In the genomic region with DNA sequence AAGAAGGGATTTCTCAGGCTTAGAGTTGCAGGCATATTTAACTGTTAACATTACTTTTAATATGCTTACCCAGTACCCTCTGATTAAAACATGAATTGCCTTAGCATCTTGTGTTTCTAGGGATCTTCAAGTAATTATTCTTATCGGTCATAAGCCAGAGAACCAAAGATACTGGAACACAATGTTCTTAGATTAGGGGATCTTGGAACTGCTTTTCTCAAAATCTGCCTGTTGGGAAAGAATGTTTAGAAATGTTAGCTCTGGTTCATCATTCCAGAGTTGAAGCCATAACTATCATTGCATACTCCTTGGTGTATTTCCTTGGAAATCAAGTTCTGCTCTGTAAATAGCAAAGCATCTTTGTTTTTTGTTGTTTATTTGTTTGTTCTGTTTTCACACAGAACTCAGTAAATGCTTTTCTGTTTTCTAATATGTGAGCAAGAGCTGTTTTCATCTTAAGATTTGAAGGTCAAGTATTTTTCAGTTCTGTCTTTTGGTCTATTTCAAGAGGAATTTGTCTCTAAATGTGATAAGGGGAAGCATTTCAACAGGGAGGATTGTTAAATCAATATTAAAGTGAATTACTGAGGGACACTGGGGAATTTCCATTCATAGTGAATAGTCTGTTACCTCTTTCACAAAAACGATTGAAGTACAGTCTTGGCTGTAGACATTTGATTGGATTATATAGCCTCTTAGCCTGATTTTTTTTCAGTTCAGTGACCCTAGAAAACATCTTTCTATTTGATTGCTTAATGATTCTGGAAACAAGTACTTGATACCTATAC, we compare ENCODE assay signal across 12 cellular contexts.
"Had no signal": no experiment of that assay in that cellular context is flagged by ENCODE, and none has a peak within 500 bp of the region (broad histone marks: within the 10 kb centered on the region; RNA-seq: fewer than 3 reads in every experiment).

No MANE protein-coding gene starts in this region.

- H3K9me3 Mint-ChIP-seq: neural crest cell had no signal

- H3K27ac Mint-ChIP-seq: activated B cell treated with CpG ODN at 0.5 μM for 24 hours had no signal

- FAIRE-seq: TTC549 had no signal

- H3K4me3 Mint-ChIP-seq: activated B cell treated with CpG ODN at 0.5 μM for 24 hours, neural crest cell had no signal

- H3K27me3 Mint-ChIP-seq: activated B cell treated with CpG ODN at 0.5 μM for 24 hours had no signal

- H3K4me1 Mint-ChIP-seq: neural crest cell had no signal

- DNase-seq: activated B cell treated with CpG ODN at 0.5 μM for 24 hours; activated CD4-positive, alpha-beta T cell treated with anti-CD3 and anti-CD28 coated beads for 48 hours; activated CD8-positive, alpha-beta memory T cell treated with anti-CD3 and anti-CD28 coated beads, Interleukin-2, amount 50 U/mL, for 48 hours; erythroblast; hippocampal formation; lower lobe of right lung; midbrain; stimulated activated naive CD4-positive, alpha-beta T cell; SW 1271; transverse colon had no signal

- ATAC-seq: lower lobe of right lung had no signal
